Comparison of ENCODE assay signal across 9 cellular contexts in genomic region chr11:67054851-67055523, GRCh38. TPM values are rescaled to one million over a fixed set of nuclear protein-coding genes. Genes with fewer than 3 reads are reported as not detected.
DNase-seq lines count a peak whose midpoint lies in the region; ATAC-seq and TF ChIP-seq lines count a peak whose summit lies in the region.
"Had no signal": no experiment of that assay in that cellular context is flagged by ENCODE, and none has a peak within 500 bp of the region (broad histone marks: within the 10 kb centered on the region; RNA-seq: fewer than 3 reads in every experiment).

No MANE protein-coding gene starts in this region.

- intact Hi-C loops in mucosa of descending colon (cut with DNase I, micrococcal nuclease), result no loop called here

- H3K36me3 ChIP-seq in mucosa of descending colon (ENCODE audit: low read depth), result no peaks in the 10 kb centered on the region
- H3K36me3 ChIP-seq: BLaER1 had no signal

- peaks cover 11 to 32% of the 10 kb centered on the region in 2 donors for H3K27me3 Mint-ChIP-seq in effector memory CD8-positive, alpha-beta T cell
- peaks cover 9 to 15% of the 10 kb centered on the region in 2 donors for H3K27me3 Mint-ChIP-seq in natural killer cell treated with Interleukin-12 subunit alpha and Interleukin-12 subunit beta and Interleukin-15 and Interleukin-18, amount 100 ng/mL, for 72 hours

- peaks cover 17% of the 10 kb centered on the region for H3K4me1 ChIP-seq in mucosa of descending colon (ENCODE audit: low read depth)

- TF ChIP-seq CTCF in cardiac fibroblast (IDR thresholded peaks at IDR 0.05; ENCODE audit: low read depth, low read length), result no peak
- no peak for TF ChIP-seq CTCF in mucosa of descending colon (IDR thresholded peaks at IDR 0.05)

- H3K4me1 Mint-ChIP-seq in effector memory CD8-positive, alpha-beta T cell (ENCODE audit: low read depth in 2 of 2), result peaks cover 5% of the 10 kb centered on the region in 2 donors
- H3K4me1 Mint-ChIP-seq in natural killer cell treated with Interleukin-12 subunit alpha and Interleukin-12 subunit beta and Interleukin-15 and Interleukin-18, amount 100 ng/mL, for 72 hours (ENCODE audit: low read depth in 2 of 2), result no peaks in the 10 kb centered on the region

- peak; percentile 88 for DNase-seq in SIG-M5 treated with dmso at 0.1 percent for 504 hours (lab: John Stamatoyannopoulos, UW; ENCODE audit: unreplicated experiment)
- DNase-seq in SIG-M5 (lab: John Stamatoyannopoulos, UW), result no peak
- DNase-seq in NCI-H524 treated with DMSO at 0.1 percent for 48 hours (lab: John Stamatoyannopoulos, UW), result peak; percentile 90
- DNase-seq in cardiac fibroblast (ENCODE audit: low read depth in 2 of 2), result peak; percentile 83 to 87
- peak; percentile 75 to 86 (median 83) for DNase-seq in mucosa of descending colon
- DNase-seq in effector memory CD8-positive, alpha-beta T cell, result no peak
- no peak for DNase-seq in natural killer cell treated with Interleukin-12 subunit alpha and Interleukin-12 subunit beta and Interleukin-15 and Interleukin-18, amount 100 ng/mL, for 72 hours (ENCODE audit: low spot score)

- H3K9me3 ChIP-seq in mucosa of descending colon, result no peaks in the 10 kb centered on the region
- H3K9me3 ChIP-seq: BLaER1 had no signal

- H3K36me3 Mint-ChIP-seq in effector memory CD8-positive, alpha-beta T cell (ENCODE audit: insufficient read depth), result peaks cover 5% of the 10 kb centered on the region
- H3K36me3 Mint-ChIP-seq in natural killer cell treated with Interleukin-12 subunit alpha and Interleukin-12 subunit beta and Interleukin-15 and Interleukin-18, amount 100 ng/mL, for 72 hours, result no peaks in the 10 kb centered on the region

- ATAC-seq in mucosa of descending colon, result peak; percentile 88
- no peak for ATAC-seq in effector memory CD8-positive, alpha-beta T cell (replicated peaks)
- no peak for ATAC-seq in natural killer cell treated with Interleukin-12 subunit alpha and Interleukin-12 subunit beta and Interleukin-15 and Interleukin-18, amount 100 ng/mL, for 72 hours
- ATAC-seq in HG03175 (IDR thresholded peaks at IDR 0.05; ENCODE audit: unreplicated experiment), result no peak

- H3K4me3 Mint-ChIP-seq in effector memory CD8-positive, alpha-beta T cell, result no peak overlapping the region
- no peak overlapping the region for H3K4me3 Mint-ChIP-seq in natural killer cell treated with Interleukin-12 subunit alpha and Interleukin-12 subunit beta and Interleukin-15 and Interleukin-18, amount 100 ng/mL, for 72 hours

- no peak overlapping the region for H3K4me3 ChIP-seq in cardiac fibroblast (replicated peaks in 1 of 2; ENCODE audit: low read depth in 2 of 2, low read length in 2 of 2)
- no peak overlapping the region for H3K4me3 ChIP-seq in mucosa of descending colon
- H3K4me3 ChIP-seq: BLaER1 had no signal

- H3K27ac Mint-ChIP-seq in effector memory CD8-positive, alpha-beta T cell, result no peak overlapping the region
- H3K27ac Mint-ChIP-seq in natural killer cell treated with Interleukin-12 subunit alpha and Interleukin-12 subunit beta and Interleukin-15 and Interleukin-18, amount 100 ng/mL, for 72 hours, result no peak overlapping the region

- no peaks in the 10 kb centered on the region for H3K9me3 Mint-ChIP-seq in effector memory CD8-positive, alpha-beta T cell
- H3K9me3 Mint-ChIP-seq in natural killer cell treated with Interleukin-12 subunit alpha and Interleukin-12 subunit beta and Interleukin-15 and Interleukin-18, amount 100 ng/mL, for 72 hours, result no peaks in the 10 kb centered on the region

RNA-seq across cellular contexts. Expression of gene RHOD, which starts 1.7 kb away (rescaled TPM):
- 1 to 10 TPM; 3.3 to 7.2 (median 3.9) TPM for total RNA-seq in mucosa of descending colon
- not detected for total RNA-seq in natural killer cell treated with Interleukin-12 subunit alpha and Interleukin-12 subunit beta and Interleukin-15 and Interleukin-18, amount 100 ng/mL, for 72 hours

RNA-seq across cellular contexts. Expression of gene SYT12, which starts 32.1 kb away (rescaled TPM):
- under 1 TPM in 1 of 3 donors, not detected in 2; 0.09 TPM for total RNA-seq in mucosa of descending colon
- under 1 TPM in 1 of 2 donors, not detected in 1; 0.38 TPM for total RNA-seq in natural killer cell treated with Interleukin-12 subunit alpha and Interleukin-12 subunit beta and Interleukin-15 and Interleukin-18, amount 100 ng/mL, for 72 hours

Comparison
In these comparisons a context has a peak if more than half of its experiments do, and no peak if none do; other contexts are left out.
1. DNase-seq: peak in SIG-M5 treated with dmso at 0.1 percent for 504 hours (single experiment), NCI-H524 treated with DMSO at 0.1 percent for 48 hours (single experiment), cardiac fibroblast (2 of 2) and mucosa of descending colon (3 of 3); none in SIG-M5 (single experiment), effector memory CD8-positive, alpha-beta T cell (0 of 3) and natural killer cell treated with Interleukin-12 subunit alpha and Interleukin-12 subunit beta and Interleukin-15 and Interleukin-18, amount 100 ng/mL, for 72 hours (single experiment).
2. RNA of gene RHOD, which starts 1.7 kb away (total RNA-seq): 3.3 to 7.2 TPM in mucosa of descending colon; not detected in natural killer cell treated with Interleukin-12 subunit alpha and Interleukin-12 subunit beta and Interleukin-15 and Interleukin-18, amount 100 ng/mL, for 72 hours; every median in the first group is over 4 times any median in the second.